ENCODE assay signal across 25 cellular contexts in genomic region chr11:1208361-1209261, GRCh38. TPM values are rescaled to one million over a fixed set of nuclear protein-coding genes. Genes with fewer than 3 reads are reported as not detected.
A peak's percentile ranks its signal among the peaks of the same experiment; 100 is the strongest.
DNase-seq lines count a peak whose midpoint lies in the region; ATAC-seq, FAIRE-seq and TF ChIP-seq lines count a peak whose summit lies in the region.
"Had no signal": no experiment of that assay in that cellular context is flagged by ENCODE, and none has a peak within 500 bp of the region (broad histone marks: within the 10 kb centered on the region; RNA-seq: fewer than 3 reads in every experiment).

No MANE protein-coding gene starts in this region.

- in situ Hi-C loops in HepG2 (cut with HindIII; ENCODE audit: extremely low pct_ligation_motif_present, low pct_unique_long_range_greater_than_20kb): no loop called here

- no peak for TF ChIP-seq CTCF in HepG2 (CRISPR knock-in tag; IDR thresholded peaks at IDR 0.05)

- H3K27ac Mint-ChIP-seq in T-helper 17 cell: no peak overlapping the region
- H3K27ac Mint-ChIP-seq: activated B cell treated with CpG ODN at 0.5 μM for 24 hours; activated CD8-positive, alpha-beta T cell treated with anti-CD3 and anti-CD28 coated beads, Interleukin-2, amount 10 ng/mL, durations not matched to agents 7 days and 5 days; activated T-cell treated with anti-CD3 and anti-CD28 coated beads, Interleukin-2, amount 50 U/mL, for 72 hours had no signal

- no peak for FAIRE-seq in HepG2 (lab: Jason Lieb, UNC)
- FAIRE-seq: A204.1 had no signal

- TF ChIP-seq EP300 in HepG2 (IDR thresholded peaks at IDR 0.05; ENCODE audit: low read depth in 2 of 2, low read length in 2 of 2) (no peak), HepG2 (CRISPR knock-in tag; IDR thresholded peaks at IDR 0.05; ENCODE audit: borderline replicate concordance) (no peak)

- H3K36me3 Mint-ChIP-seq in T-helper 17 cell (ENCODE audit: low read depth): no peaks in the 10 kb centered on the region

- no peak for TF ChIP-seq POLR2A in HepG2 (IDR thresholded peaks at IDR 0.05; ENCODE audit: insufficient read depth in 1 of 2, low read depth in 2 of 2, low read length in 2 of 2)

- H4K20me1 ChIP-seq in HepG2 (ENCODE audit: insufficient read depth, low read length): no peaks in the 10 kb centered on the region

- intact Hi-C loops in HepG2 (cut with micrococcal nuclease; ENCODE audit: unreplicated experiment) (loop anchor here (10.0 kb wide), 1 partner anchor 56 kb away; no protein-coding TSS in a partner anchor), sciatic nerve (cut with DNase I) (loop anchor here (10.0 kb wide), 1 partner anchor 376 kb away; the partner anchor contains the start of gene KRTAP5-1)

- H3K9me3 ChIP-seq in T-helper 17 cell (ENCODE audit: control insufficient read depth, low read length, poor library complexity, severe bottlenecking) (peaks cover 9% of the 10 kb centered on the region), HepG2 (ENCODE audit: low read length) (peaks cover 18% of the 10 kb centered on the region)

- H3K9ac ChIP-seq in HepG2 (ENCODE audit: insufficient read depth, low read depth, low read length): no peak overlapping the region

- H3K27me3 ChIP-seq in HepG2 (ENCODE audit: control insufficient read depth in 1 of 2, insufficient read depth in 2 of 2, low read length in 2 of 2): peaks cover 29 to 65% of the 10 kb centered on the region in 2 experiments; a peak in 4 of 5 replicates
- H3K27me3 ChIP-seq: uterus had no signal

- no peak overlapping the region for H2AFZ ChIP-seq in HepG2 (ENCODE audit: low read length)

- DNase-seq in activated CD8-positive, alpha-beta memory T cell treated with anti-CD3 and anti-CD28 coated beads, Interleukin-2, amount 50 U/mL, for 4 hours: peak; percentile 13
- DNase-seq in activated CD8-positive, alpha-beta memory T cell treated with anti-CD3 and anti-CD28 coated beads for 24 hours: no peak
- DNase-seq in T-helper 17 cell (peak in 2 of 3 donors; percentile 6 to 7), HepG2 (ENCODE audit: low spot score) (no peak), sciatic nerve (ENCODE audit: low spot score) (peak; percentile 44), Ammon's horn (ENCODE audit: low spot score) (no peak), COLO829 (ENCODE audit: low spot score) (no peak)
- DNase-seq: activated B cell treated with CpG ODN at 0.5 μM for 24 hours; activated CD8-positive, alpha-beta T cell treated with anti-CD3 and anti-CD28 coated beads, Interleukin-2, amount 10 ng/mL, durations not matched to agents 7 days and 5 days; naive B cell; NCI-H1930; NCI-H226; PC-3; stimulated activated CD4-positive, alpha-beta T cell treated with anti-CD3 and anti-CD28 coated beads, Interleukin-4, amount 100 ng/mL, for 24 hours; uterus had no signal

- H3K36me3 ChIP-seq in HepG2 (replicated peaks in 1 of 2; ENCODE audit: control insufficient read depth in 1 of 2, insufficient read depth in 2 of 2, low read length in 2 of 2): no peaks in the 10 kb centered on the region
- H3K36me3 ChIP-seq: HAP-1, uterus had no signal

- CTCF ChIA-PET in HepG2 (lab: Yijun Ruan, JAX; ENCODE audit: low intra/inter-chr PET ratio, low total read pairs): no interaction called here

- no TSS peak for BruUV-seq in HepG2 (replicated peaks; lab: Mats Ljungman, UMichigan)

- no peak overlapping the region for H3K4me2 ChIP-seq in HepG2 (ENCODE audit: low read depth, low read length)
- H3K4me2 ChIP-seq: smooth muscle cell had no signal

- no peak overlapping the region for H3K4me3 ChIP-seq in HepG2 (replicated peaks in 1 of 3; ENCODE audit: insufficient read depth in 1 of 3, low read depth in 2 of 3, low read length in 3 of 3)
- H3K4me3 ChIP-seq: dorsolateral prefrontal cortex, HAP-1, smooth muscle cell, uterus had no signal

- H3K27me3 Mint-ChIP-seq in T-helper 17 cell: peaks cover 14% of the 10 kb centered on the region

- no peaks in the 10 kb centered on the region for H3K79me2 ChIP-seq in HepG2 (ENCODE audit: insufficient read depth, low read length)

- no peaks in the 10 kb centered on the region for H3K4me1 Mint-ChIP-seq in T-helper 17 cell
- H3K4me1 Mint-ChIP-seq: activated B cell treated with CpG ODN at 0.5 μM for 24 hours, naive B cell had no signal

- H3K4me1 ChIP-seq in HepG2 (ENCODE audit: insufficient read depth, low read length): 0 out of 2 replicates have a peak, but pooled peaks cover 5% of the 10 kb centered on the region
- H3K4me1 ChIP-seq: HAP-1, uterus had no signal

- H3K4me3 Mint-ChIP-seq in T-helper 17 cell: no peak overlapping the region
- H3K4me3 Mint-ChIP-seq: activated B cell treated with CpG ODN at 0.5 μM for 24 hours; activated CD8-positive, alpha-beta T cell treated with anti-CD3 and anti-CD28 coated beads, Interleukin-2, amount 10 ng/mL, durations not matched to agents 7 days and 5 days; activated T-cell treated with anti-CD3 and anti-CD28 coated beads, Interleukin-2, amount 50 U/mL, for 72 hours had no signal

- POLR2A ChIA-PET in HepG2 (lab: Yijun Ruan, JAX): no interaction called here

- WGBS in HepG2 (ENCODE audit: low lambda C conversion rate): 75% methylated on average over 18 of the region's 39 CpGs

- no peak for TF ChIP-seq RAD21 in HepG2 (CRISPR knock-in tag; IDR thresholded peaks at IDR 0.05)

- ATAC-seq in T-helper 17 cell (no peak), HepG2 (peak; percentile 24; the same call in 2 of the 3 replicates), sciatic nerve (no peak), HG03039 (IDR thresholded peaks at IDR 0.05; ENCODE audit: unreplicated experiment) (no peak)
- ATAC-seq: activated CD8-positive, alpha-beta T cell treated with anti-CD3 and anti-CD28 coated beads, Interleukin-2, amount 10 ng/mL, durations not matched to agents 7 days and 5 days; activated T-cell treated with anti-CD3 and anti-CD28 coated beads, Interleukin-2, amount 50 U/mL, for 72 hours; PC-3 had no signal

- H3K27ac ChIP-seq in HepG2 (ENCODE audit: extremely low read length, insufficient read depth, low read length): no peak overlapping the region
- H3K27ac ChIP-seq: dorsolateral prefrontal cortex, epithelial cell of prostate, uterus had no signal

TF ChIP-seq in HepG2, 621 proteins besides CTCF, POLR2A, EP300 and RAD21 (continues in another document):
- TF ChIP-seq ZSCAN31 (CRISPR knock-in tag; IDR thresholded peaks at IDR 0.05; ENCODE audit: low read depth): no peak
- no peak for TF ChIP-seq ZNF326 (CRISPR knock-in tag; IDR thresholded peaks at IDR 0.05; ENCODE audit: borderline replicate concordance)
- no peak for TF ChIP-seq HHEX (CRISPR knock-in tag; IDR thresholded peaks at IDR 0.05)
- no peak for TF ChIP-seq ZFP36 (IDR thresholded peaks at IDR 0.05; ENCODE audit: borderline replicate concordance, low read depth, low read length, partially characterized antibody)
- TF ChIP-seq ZNF572 (CRISPR knock-in tag; IDR thresholded peaks at IDR 0.05): no peak
- no peak for TF ChIP-seq ZNF143 (CRISPR knock-in tag; IDR thresholded peaks at IDR 0.05)

RNA-seq across cellular contexts. Expression of gene MUC5B, which starts 14.3 kb away (rescaled TPM):
- total RNA-seq in T-helper 17 cell (not detected), HepG2 (2016; rRNA removed; fragmentation: Illumina TruSeq; extraction: Trizol) (not detected in 2 replicates), sciatic nerve (0.71 TPM)
- under 0.01 TPM in 1 of 2 replicates, not detected in the other for total RNA-seq in HepG2 (2016; cell fraction: cytosol; rRNA removed; fragmentation: Illumina TruSeq; extraction: Trizol; ENCODE audit: low read depth)
- total RNA-seq in HepG2 (2016; cell fraction: insoluble cytoplasmic fraction; rRNA removed; fragmentation: Illumina TruSeq; extraction: Trizol): not detected in 2 replicates
- not detected in 2 replicates for total RNA-seq in HepG2 (2016; cell fraction: membrane; rRNA removed; fragmentation: Illumina TruSeq; extraction: Trizol)
- not detected in 2 replicates for total RNA-seq in HepG2 (2016; cell fraction: nucleus; rRNA removed; fragmentation: Illumina TruSeq; extraction: Trizol)
- polyA plus RNA-seq in HepG2 (2011; rRNA removed): 0.01 and 0.05 TPM in 2 replicates
- polyA plus RNA-seq in HepG2 (2011; cell fraction: cytosol; rRNA removed): under 0.01 and 0.01 TPM in 2 replicates
- polyA plus RNA-seq in HepG2 (2011; cell fraction: nucleus; rRNA removed): 0.18 and 0.99 TPM in 2 replicates
- 2.3 and 3.1 TPM in 2 replicates for polyA plus RNA-seq in HepG2 (2012)
- not detected in 2 replicates for polyA plus RNA-seq in HepG2 (2016; cell fraction: cytosol; fragmentation: Illumina TruSeq; extraction: Trizol; ENCODE audit: low read depth)
- polyA plus RNA-seq in HepG2 (2016; cell fraction: insoluble cytoplasmic fraction; fragmentation: Illumina TruSeq; extraction: Trizol; ENCODE audit: low read depth): not detected in 2 replicates
- polyA plus RNA-seq in HepG2 (2016; cell fraction: membrane; fragmentation: Illumina TruSeq; extraction: Trizol; ENCODE audit: low read depth): not detected in 2 replicates
- polyA plus RNA-seq in HepG2 (2016; cell fraction: nucleus; fragmentation: Illumina TruSeq; extraction: Trizol; ENCODE audit: insufficient read depth, low read depth): not detected in 2 replicates
- polyA minus RNA-seq in HepG2 (2011; rRNA and poly(A)+ RNA removed; ENCODE audit: low replicate concordance): 0.02 and 0.06 TPM in 2 replicates
- polyA minus RNA-seq in HepG2 (2011; cell fraction: cytosol; rRNA and poly(A)+ RNA removed): 0.69 TPM in 1 of 2 replicates, not detected in the other
- polyA minus RNA-seq in HepG2 (2011; cell fraction: nucleus; rRNA and poly(A)+ RNA removed): 0.26 and 0.50 TPM in 2 replicates
- total RNA-seq: activated B cell treated with CpG ODN at 0.5 μM for 24 hours; activated CD8-positive, alpha-beta T cell treated with anti-CD3 and anti-CD28 coated beads, Interleukin-2, amount 10 ng/mL, durations not matched to agents 7 days and 5 days; activated T-cell treated with anti-CD3 and anti-CD28 coated beads, Interleukin-2, amount 50 U/mL, for 72 hours; fibroblast of villous mesenchyme; smooth muscle cell had no signal
- polyA plus RNA-seq: BJ, smooth muscle cell had no signal

RNA-seq across cellular contexts. Expression of gene MUC5AC, which starts 50.9 kb away (rescaled TPM):
- not detected for total RNA-seq in T-helper 17 cell
- total RNA-seq in HepG2 (2016; rRNA removed; fragmentation: Illumina TruSeq; extraction: Trizol): not detected in 2 replicates
- total RNA-seq in HepG2 (2016; cell fraction: cytosol; rRNA removed; fragmentation: Illumina TruSeq; extraction: Trizol; ENCODE audit: low read depth): not detected in 2 replicates
- total RNA-seq in HepG2 (2016; cell fraction: insoluble cytoplasmic fraction; rRNA removed; fragmentation: Illumina TruSeq; extraction: Trizol): not detected in 2 replicates
- total RNA-seq in HepG2 (2016; cell fraction: membrane; rRNA removed; fragmentation: Illumina TruSeq; extraction: Trizol): not detected in 2 replicates
- not detected in 2 replicates for total RNA-seq in HepG2 (2016; cell fraction: nucleus; rRNA removed; fragmentation: Illumina TruSeq; extraction: Trizol)
- polyA plus RNA-seq in HepG2 (2011; rRNA removed): under 0.01 TPM in 2 replicates
- under 0.01 TPM in 1 of 2 replicates, not detected in the other for polyA plus RNA-seq in HepG2 (2011; cell fraction: cytosol; rRNA removed)
- 0.02 TPM in 2 replicates for polyA plus RNA-seq in HepG2 (2011; cell fraction: nucleus; rRNA removed)
- polyA plus RNA-seq in HepG2 (2012): not detected in 2 replicates
- polyA plus RNA-seq in HepG2 (2016; cell fraction: cytosol; fragmentation: Illumina TruSeq; extraction: Trizol; ENCODE audit: low read depth): not detected in 2 replicates
- polyA plus RNA-seq in HepG2 (2016; cell fraction: insoluble cytoplasmic fraction; fragmentation: Illumina TruSeq; extraction: Trizol; ENCODE audit: low read depth): not detected in 2 replicates
- polyA plus RNA-seq in HepG2 (2016; cell fraction: membrane; fragmentation: Illumina TruSeq; extraction: Trizol; ENCODE audit: low read depth): not detected in 2 replicates
- 0.03 TPM in 1 of 2 replicates, not detected in the other for polyA plus RNA-seq in HepG2 (2016; cell fraction: nucleus; fragmentation: Illumina TruSeq; extraction: Trizol; ENCODE audit: insufficient read depth, low read depth)
- not detected in 2 replicates for polyA minus RNA-seq in HepG2 (2011; rRNA and poly(A)+ RNA removed; ENCODE audit: low replicate concordance)
- not detected in 2 replicates for polyA minus RNA-seq in HepG2 (2011; cell fraction: cytosol; rRNA and poly(A)+ RNA removed)
- polyA minus RNA-seq in HepG2 (2011; cell fraction: nucleus; rRNA and poly(A)+ RNA removed): not detected in 2 replicates
- total RNA-seq in sciatic nerve: 0.27 TPM
- total RNA-seq: activated B cell treated with CpG ODN at 0.5 μM for 24 hours; activated CD8-positive, alpha-beta T cell treated with anti-CD3 and anti-CD28 coated beads, Interleukin-2, amount 10 ng/mL, durations not matched to agents 7 days and 5 days; activated T-cell treated with anti-CD3 and anti-CD28 coated beads, Interleukin-2, amount 50 U/mL, for 72 hours; fibroblast of villous mesenchyme; HT1080; smooth muscle cell had no signal
- polyA plus RNA-seq: BJ, smooth muscle cell had no signal

Comparison
In these comparisons a context has a peak if more than half of its experiments do, and no peak if none do; other contexts are left out.
1. DNase-seq: peak in activated CD8-positive, alpha-beta memory T cell treated with anti-CD3 and anti-CD28 coated beads, Interleukin-2, amount 50 U/mL, for 4 hours (single experiment), T-helper 17 cell (2 of 3) and sciatic nerve (single experiment); none in activated CD8-positive, alpha-beta memory T cell treated with anti-CD3 and anti-CD28 coated beads for 24 hours (single experiment), HepG2 (single experiment), Ammon's horn (single experiment) and COLO829 (single experiment).